Comparison of ENCODE assay signal across 27 cellular contexts in the genomic region with DNA sequence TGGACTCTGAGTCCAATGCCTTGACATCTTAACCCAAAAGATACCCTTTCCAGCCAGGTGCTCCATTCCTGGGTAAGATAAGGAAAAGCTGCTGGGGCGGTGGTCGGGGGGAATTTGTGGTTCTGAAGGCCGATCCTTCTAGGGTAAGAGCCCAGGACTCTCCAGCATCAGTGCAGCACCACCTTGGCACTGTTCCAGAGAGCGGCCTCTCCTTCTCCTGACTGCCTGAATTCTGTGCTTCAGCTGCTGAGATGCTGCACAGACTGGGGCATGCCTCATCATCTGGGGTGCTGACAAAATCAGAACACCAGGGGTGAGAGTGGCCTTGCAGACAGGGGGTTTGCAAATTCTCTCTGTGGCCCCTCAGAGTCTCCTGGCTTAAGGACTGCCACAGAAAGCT.
"Had no signal": no experiment of that assay in that cellular context is flagged by ENCODE, and none has a peak within 500 bp of the region (broad histone marks: within the 10 kb centered on the region; RNA-seq: fewer than 3 reads in every experiment).

No MANE protein-coding gene starts in this region.

- H3K4me1 ChIP-seq: gastroesophageal sphincter, heart left ventricle, prostate gland, right atrium auricular region, suprapubic skin, transverse colon, vagina had no signal

- H3K79me2 ChIP-seq: hepatocyte, parathyroid adenoma had no signal

- H3K4me3 ChIP-seq: gastroesophageal sphincter, heart left ventricle, hepatocyte, lung, prostate gland, right atrium auricular region, smooth muscle cell, suprapubic skin, transverse colon, vagina had no signal

- H3K9me3 ChIP-seq: gastroesophageal sphincter, heart left ventricle, neutrophil, prostate gland, right atrium auricular region, suprapubic skin, transverse colon, vagina had no signal

- H3K36me3 ChIP-seq: gastroesophageal sphincter, neutrophil, prostate gland, suprapubic skin, transverse colon, vagina had no signal

- H3K27me3 ChIP-seq: gastroesophageal sphincter, heart left ventricle, hepatocyte, neutrophil, right atrium auricular region, suprapubic skin, transverse colon, vagina had no signal

- DNase-seq: effector CD8-positive, alpha-beta T cell; endodermal cell; foreskin fibroblast; heart left ventricle; kidney; natural killer cell; stimulated activated CD4-positive, alpha-beta T cell treated with anti-CD3 and anti-CD28 coated beads, Interleukin-12 subunit alpha, Interleukin-12 subunit beta, amount 100 ng/mL, for 4 hours; stimulated activated CD4-positive, alpha-beta T cell treated with anti-CD3 and anti-CD28 coated beads, Interleukin-1b, Interleukin-23, amount 100 ng/mL, for 48 hours; stimulated activated CD4-positive, alpha-beta T cell treated with anti-CD3 and anti-CD28 coated beads, Interleukin-4, amount 100 ng/mL, for 1 hour; stimulated activated CD8-positive, alpha-beta memory T cell treated with anti-CD3 and anti-CD28 coated beads, Interleukin-4, amount 100 ng/mL, for 48 hours; stimulated activated naive CD4-positive, alpha-beta T cell; stimulated activated naive CD8-positive, alpha-beta T cell treated with anti-CD3 and anti-CD28 coated beads, Interleukin-15, amount 100 ng/mL, for 72 hours; transverse colon had no signal

- H2AFZ ChIP-seq: hepatocyte, parathyroid adenoma had no signal

- ATAC-seq: esophagus mucosa, gastroesophageal sphincter, heart left ventricle, left lobe of liver, natural killer cell, sciatic nerve had no signal

- H3K27ac ChIP-seq: epithelial cell of prostate, gastroesophageal sphincter, heart left ventricle, hepatocyte, neutrophil, parathyroid adenoma, prostate gland, right atrium auricular region, suprapubic skin, transverse colon, vagina had no signal

- H3K9ac ChIP-seq: parathyroid adenoma had no signal

- H3K4me2 ChIP-seq: hepatocyte, smooth muscle cell had no signal
